ENCODE assay signal across 7 cellular contexts in genomic region chr17:78130439-78131101, GRCh38. TPM values are rescaled to one million over a fixed set of nuclear protein-coding genes. Genes with fewer than 3 reads are reported as not detected.
DNase-seq lines count a peak whose midpoint lies in the region; ATAC-seq and TF ChIP-seq lines count a peak whose summit lies in the region.

TMC8 (plus strand) TSS chr17:78130771; CDS start chr17:78131589, 818 bp downstream.

- TF ChIP-seq POLR2A in Raji (IDR thresholded peaks at IDR 0.05; ENCODE audit: insufficient read depth, low read depth, low read length): peak; percentile 90

- no peak within 1 kb of the TSS for H4K5ac ChIP-seq in mesendoderm (ENCODE audit: low read length)

- peak within 1 kb of the TSS; percentile 25 for H3K4me2 ChIP-seq in mesendoderm (ENCODE audit: low read length)

- H2BK120ac ChIP-seq in mesendoderm (ENCODE audit: low read depth, low read length): peak within 1 kb of the TSS; percentile 2

- WGBS in mesendoderm (ENCODE audit: extremely low coverage, insufficient coverage, low lambda C conversion rate): no CpG with 5 or more reads among the region's 10 CpGs

- H3K36me3 ChIP-seq in H7 (replicated peaks; ENCODE audit: control insufficient read depth, insufficient read depth, low read length): no peaks in the 10 kb centered on the region
- H3K36me3 ChIP-seq in mesendoderm (ENCODE audit: control insufficient read depth, insufficient read depth, low read length): no peaks in the 10 kb centered on the region

- H3K23ac ChIP-seq in mesendoderm (ENCODE audit: low read length): no peak within 1 kb of the TSS

- ATAC-seq in HG03342 (IDR thresholded peaks at IDR 0.05; ENCODE audit: unreplicated experiment): no peak

- H3K4me3 Mint-ChIP-seq in activated naive CD8-positive, alpha-beta T cell treated with anti-CD3 and anti-CD28 coated beads for 36 hours: peak within 1 kb of the TSS; percentile 97

- H3K18ac ChIP-seq in mesendoderm (ENCODE audit: low read length): peak within 1 kb of the TSS; percentile 28

- H3K4ac ChIP-seq in mesendoderm (ENCODE audit: low read depth, low read length): peak within 1 kb of the TSS; percentile 1

- no peaks in the 10 kb centered on the region for H3K27me3 Mint-ChIP-seq in activated naive CD8-positive, alpha-beta T cell treated with anti-CD3 and anti-CD28 coated beads for 36 hours

- peak within 1 kb of the TSS; percentile 14 for H3K27ac ChIP-seq in mesendoderm (ENCODE audit: low read depth, low read length)

- H3K9ac ChIP-seq in mesendoderm (ENCODE audit: low read length): peak within 1 kb of the TSS; percentile 37

- H3K9me3 Mint-ChIP-seq in activated naive CD8-positive, alpha-beta T cell treated with anti-CD3 and anti-CD28 coated beads for 36 hours: no peaks in the 10 kb centered on the region

- DNase-seq in H7 (peak; percentile 70), mesendoderm (peak; percentile 57), ureter (ENCODE audit: low spot score) (no peak), H4 (ENCODE audit: low spot score) (no peak)
- DNase-seq in activated naive CD8-positive, alpha-beta T cell treated with anti-CD3 and anti-CD28 coated beads for 36 hours: peak; percentile 82

- H3K27me3 ChIP-seq in H7 (ENCODE audit: control insufficient read depth, insufficient read depth, low read length): peaks cover 10% of the 10 kb centered on the region
- no peaks in the 10 kb centered on the region for H3K27me3 ChIP-seq in mesendoderm (ENCODE audit: insufficient read depth, low read length, poor library complexity)

- peaks cover 11% of the 10 kb centered on the region for H3K4me1 ChIP-seq in mesendoderm (ENCODE audit: control insufficient read depth, low read depth, low read length)

- peak within 1 kb of the TSS; percentile 39 for H3K4me3 ChIP-seq in H7 (ENCODE audit: insufficient read depth, low read depth, low read length)
- H3K4me3 ChIP-seq in mesendoderm (ENCODE audit: low read length): no peak within 1 kb of the TSS

- H2BK15ac ChIP-seq in mesendoderm (replicated peaks; ENCODE audit: low read depth): no peak within 1 kb of the TSS

- H4K8ac ChIP-seq in mesendoderm (ENCODE audit: low read depth, low read length): no peak within 1 kb of the TSS

- H2AK5ac ChIP-seq in mesendoderm (ENCODE audit: low read length): peak within 1 kb of the TSS; percentile 8

- H3K56ac ChIP-seq in mesendoderm (ENCODE audit: low read length): peak within 1 kb of the TSS; percentile 83

- H3K79me1 ChIP-seq in mesendoderm (ENCODE audit: low read length): no peaks in the 10 kb centered on the region

- H3K36me3 Mint-ChIP-seq in activated naive CD8-positive, alpha-beta T cell treated with anti-CD3 and anti-CD28 coated beads for 36 hours: peaks cover 48% of the 10 kb centered on the region

- H3K4me1 Mint-ChIP-seq in activated naive CD8-positive, alpha-beta T cell treated with anti-CD3 and anti-CD28 coated beads for 36 hours: peaks cover 41% of the 10 kb centered on the region

- H2BK5ac ChIP-seq in mesendoderm (ENCODE audit: low read length): peak within 1 kb of the TSS; percentile 84

- peak within 1 kb of the TSS; percentile 98 for H3K27ac Mint-ChIP-seq in activated naive CD8-positive, alpha-beta T cell treated with anti-CD3 and anti-CD28 coated beads for 36 hours

- peaks cover 17% of the 10 kb centered on the region for H3K79me2 ChIP-seq in mesendoderm (ENCODE audit: control insufficient read depth, insufficient read depth, low read length)

RNA-seq across cellular contexts. Expression of gene TMC8, which starts in this region (rescaled TPM):
- total RNA-seq in H7 (2014; rRNA removed; shearing (Covaris generic)): 0.67 and 3.3 TPM in 2 replicates
- 100 to 1,000 TPM; 133 to 136 TPM for total RNA-seq in activated naive CD8-positive, alpha-beta T cell treated with anti-CD3 and anti-CD28 coated beads for 36 hours
- polyA plus RNA-seq in mesendoderm (2013, experiment 1 of 2): 0.84 TPM
- polyA plus RNA-seq in mesendoderm (2013, experiment 2 of 2): 0.60 TPM
- 18.2 TPM for total RNA-seq in ureter
- total RNA-seq in H4 (2014; rRNA removed; shearing (Covaris generic)): 0.02 TPM in 1 of 2 replicates, not detected in the other

Comparison
In these comparisons a context has a peak if more than half of its experiments do, and no peak if none do; other contexts are left out.
1. DNase-seq: peak in H7 (single experiment), activated naive CD8-positive, alpha-beta T cell treated with anti-CD3 and anti-CD28 coated beads for 36 hours (single experiment) and mesendoderm (single experiment); none in ureter (single experiment) and H4 (single experiment).